ENCODE assay signal across 15 cellular contexts in genomic region chr5:112253478-112254250, GRCh38.
A peak's percentile ranks its signal among the peaks of the same experiment; 100 is the strongest.
DNase-seq lines count a peak whose midpoint lies in the region; ATAC-seq and TF ChIP-seq lines count a peak whose summit lies in the region.
"Had no signal": no experiment of that assay in that cellular context is flagged by ENCODE, and none has a peak within 500 bp of the region (broad histone marks: within the 10 kb centered on the region; RNA-seq: fewer than 3 reads in every experiment).

No MANE protein-coding gene starts in this region.

- H3K4me3 Mint-ChIP-seq in WTC11: no peak overlapping the region
- H3K4me3 Mint-ChIP-seq: dendritic cell treated with granulocyte-macrophage colony-stimulating factor and Interleukin-4, amounts not matched to agents 40 ng/mL and 50 ng/mL, for 4 days; nephron had no signal

- H3K27me3 Mint-ChIP-seq in WTC11 (ENCODE audit: low read depth): no peaks in the 10 kb centered on the region
- H3K27me3 Mint-ChIP-seq: dendritic cell treated with granulocyte-macrophage colony-stimulating factor and Interleukin-4, amounts not matched to agents 40 ng/mL and 50 ng/mL, for 4 days had no signal

- POLR2A ChIA-PET in WTC11 (lab: Charles Lee): no interaction called here

- H3K4me3 ChIP-seq in choroid plexus epithelial cell (ENCODE audit: low read depth, low read length): no peak overlapping the region
- no peak overlapping the region for H3K4me3 ChIP-seq in thoracic aorta
- H3K4me3 ChIP-seq: SK-N-MC had no signal

- no peaks in the 10 kb centered on the region for H3K9me3 Mint-ChIP-seq in WTC11
- H3K9me3 Mint-ChIP-seq: activated naive CD4-positive, alpha-beta T cell treated with anti-CD3 and anti-CD28 coated beads, Interleukin-2, amount 50 U/mL, for 72 hours; dendritic cell treated with granulocyte-macrophage colony-stimulating factor and Interleukin-4, amounts not matched to agents 40 ng/mL and 50 ng/mL, for 4 days; nephron had no signal

- no peaks in the 10 kb centered on the region for H3K9me3 ChIP-seq in thoracic aorta
- H3K9me3 ChIP-seq: Caco-2 had no signal

- no peak for TF ChIP-seq CTCF in choroid plexus epithelial cell (conservative IDR thresholded peaks at IDR 0.05; ENCODE audit: low read depth, low read length)
- TF ChIP-seq CTCF in thoracic aorta (IDR thresholded peaks at IDR 0.05): no peak
- no peak for TF ChIP-seq CTCF in WTC11 (IDR thresholded peaks at IDR 0.05)

- no peak overlapping the region for H3K27ac Mint-ChIP-seq in WTC11
- H3K27ac Mint-ChIP-seq: activated naive CD4-positive, alpha-beta T cell treated with anti-CD3 and anti-CD28 coated beads, Interleukin-2, amount 50 U/mL, for 72 hours; dendritic cell treated with granulocyte-macrophage colony-stimulating factor and Interleukin-4, amounts not matched to agents 40 ng/mL and 50 ng/mL, for 4 days; nephron had no signal

- ATAC-seq in left ventricle myocardium superior: peak; percentile 97
- ATAC-seq in thoracic aorta (ENCODE audit: insufficient number of reproducible peaks, low FRiP score, low read depth): peak; percentile 82
- ATAC-seq in GM21367 (IDR thresholded peaks at IDR 0.05; ENCODE audit: unreplicated experiment): no peak
- ATAC-seq in WTC11: no peak
- ATAC-seq: activated naive CD4-positive, alpha-beta T cell treated with anti-CD3 and anti-CD28 coated beads, Interleukin-2, amount 50 U/mL, for 72 hours; left colon had no signal

- CTCF ChIA-PET in WTC11 (lab: Charles Lee): no interaction called here

- no peaks in the 10 kb centered on the region for H3K36me3 ChIP-seq in thoracic aorta

- H3K4me1 Mint-ChIP-seq in WTC11: peaks cover 20% of the 10 kb centered on the region

- DNase-seq in M059J (ENCODE audit: low read depth) (peak; percentile 12), choroid plexus epithelial cell (ENCODE audit: low read depth) (peak; percentile 41), left ventricle myocardium superior (no peak), thoracic aorta (ENCODE audit: low spot score) (peak; percentile 9), foreskin melanocyte (no peak), WTC11 (ENCODE audit: low spot score) (no peak)
- DNase-seq: activated CD8-positive, alpha-beta memory T cell treated with anti-CD3 and anti-CD28 coated beads, Interleukin-2, amount 50 U/mL, for 48 hours; Caco-2; left colon had no signal

- peaks cover 0 to 7% of the 10 kb centered on the region in 2 donors for H3K4me1 ChIP-seq in thoracic aorta (ENCODE audit: control insufficient read depth in 1 of 2, low read depth in 2 of 2)
- H3K4me1 ChIP-seq: Caco-2 had no signal

- intact Hi-C loops in left ventricle myocardium superior (cut with micrococcal nuclease): no loop called here

- H3K27ac ChIP-seq in thoracic aorta: peak overlapping the region; percentile 21 to 56
- H3K27ac ChIP-seq: KMS-11, SK-N-MC had no signal

- H3K36me3 Mint-ChIP-seq in WTC11: no peaks in the 10 kb centered on the region
- H3K36me3 Mint-ChIP-seq: activated naive CD4-positive, alpha-beta T cell treated with anti-CD3 and anti-CD28 coated beads, Interleukin-2, amount 50 U/mL, for 72 hours had no signal

- no peaks in the 10 kb centered on the region for H3K27me3 ChIP-seq in thoracic aorta (replicated peaks; ENCODE audit: insufficient read depth)

TF ChIP-seq in WTC11, 78 proteins besides CTCF, POLR2A, EP300 and RAD21:
- TF ChIP-seq, protein P1, sequence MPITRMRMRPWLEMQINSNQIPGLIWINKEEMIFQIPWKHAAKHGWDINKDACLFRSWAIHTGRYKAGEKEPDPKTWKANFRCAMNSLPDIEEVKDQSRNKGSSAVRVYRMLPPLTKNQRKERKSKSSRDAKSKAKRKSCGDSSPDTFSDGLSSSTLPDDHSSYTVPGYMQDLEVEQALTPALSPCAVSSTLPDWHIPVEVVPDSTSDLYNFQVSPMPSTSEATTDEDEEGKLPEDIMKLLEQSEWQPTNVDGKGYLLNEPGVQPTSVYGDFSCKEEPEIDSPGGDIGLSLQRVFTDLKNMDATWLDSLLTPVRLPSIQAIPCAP (CRISPR knock-in tag; IDR thresholded peaks at IDR 0.05): no peak
- TF ChIP-seq, protein P2, sequence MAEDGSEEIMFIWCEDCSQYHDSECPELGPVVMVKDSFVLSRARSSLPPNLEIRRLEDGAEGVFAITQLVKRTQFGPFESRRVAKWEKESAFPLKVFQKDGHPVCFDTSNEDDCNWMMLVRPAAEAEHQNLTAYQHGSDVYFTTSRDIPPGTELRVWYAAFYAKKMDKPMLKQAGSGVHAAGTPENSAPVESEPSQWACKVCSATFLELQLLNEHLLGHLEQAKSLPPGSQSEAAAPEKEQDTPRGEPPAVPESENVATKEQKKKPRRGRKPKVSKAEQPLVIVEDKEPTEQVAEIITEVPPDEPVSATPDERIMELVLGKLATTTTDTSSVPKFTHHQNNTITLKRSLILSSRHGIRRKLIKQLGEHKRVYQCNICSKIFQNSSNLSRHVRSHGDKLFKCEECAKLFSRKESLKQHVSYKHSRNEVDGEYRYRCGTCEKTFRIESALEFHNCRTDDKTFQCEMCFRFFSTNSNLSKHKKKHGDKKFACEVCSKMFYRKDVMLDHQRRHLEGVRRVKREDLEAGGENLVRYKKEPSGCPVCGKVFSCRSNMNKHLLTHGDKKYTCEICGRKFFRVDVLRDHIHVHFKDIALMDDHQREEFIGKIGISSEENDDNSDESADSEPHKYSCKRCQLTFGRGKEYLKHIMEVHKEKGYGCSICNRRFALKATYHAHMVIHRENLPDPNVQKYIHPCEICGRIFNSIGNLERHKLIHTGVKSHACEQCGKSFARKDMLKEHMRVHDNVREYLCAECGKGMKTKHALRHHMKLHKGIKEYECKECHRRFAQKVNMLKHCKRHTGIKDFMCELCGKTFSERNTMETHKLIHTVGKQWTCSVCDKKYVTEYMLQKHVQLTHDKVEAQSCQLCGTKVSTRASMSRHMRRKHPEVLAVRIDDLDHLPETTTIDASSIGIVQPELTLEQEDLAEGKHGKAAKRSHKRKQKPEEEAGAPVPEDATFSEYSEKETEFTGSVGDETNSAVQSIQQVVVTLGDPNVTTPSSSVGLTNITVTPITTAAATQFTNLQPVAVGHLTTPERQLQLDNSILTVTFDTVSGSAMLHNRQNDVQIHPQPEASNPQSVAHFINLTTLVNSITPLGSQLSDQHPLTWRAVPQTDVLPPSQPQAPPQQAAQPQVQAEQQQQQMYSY (CRISPR knock-in tag; IDR thresholded peaks at IDR 0.05): no peak
- TF ChIP-seq, protein P3, sequence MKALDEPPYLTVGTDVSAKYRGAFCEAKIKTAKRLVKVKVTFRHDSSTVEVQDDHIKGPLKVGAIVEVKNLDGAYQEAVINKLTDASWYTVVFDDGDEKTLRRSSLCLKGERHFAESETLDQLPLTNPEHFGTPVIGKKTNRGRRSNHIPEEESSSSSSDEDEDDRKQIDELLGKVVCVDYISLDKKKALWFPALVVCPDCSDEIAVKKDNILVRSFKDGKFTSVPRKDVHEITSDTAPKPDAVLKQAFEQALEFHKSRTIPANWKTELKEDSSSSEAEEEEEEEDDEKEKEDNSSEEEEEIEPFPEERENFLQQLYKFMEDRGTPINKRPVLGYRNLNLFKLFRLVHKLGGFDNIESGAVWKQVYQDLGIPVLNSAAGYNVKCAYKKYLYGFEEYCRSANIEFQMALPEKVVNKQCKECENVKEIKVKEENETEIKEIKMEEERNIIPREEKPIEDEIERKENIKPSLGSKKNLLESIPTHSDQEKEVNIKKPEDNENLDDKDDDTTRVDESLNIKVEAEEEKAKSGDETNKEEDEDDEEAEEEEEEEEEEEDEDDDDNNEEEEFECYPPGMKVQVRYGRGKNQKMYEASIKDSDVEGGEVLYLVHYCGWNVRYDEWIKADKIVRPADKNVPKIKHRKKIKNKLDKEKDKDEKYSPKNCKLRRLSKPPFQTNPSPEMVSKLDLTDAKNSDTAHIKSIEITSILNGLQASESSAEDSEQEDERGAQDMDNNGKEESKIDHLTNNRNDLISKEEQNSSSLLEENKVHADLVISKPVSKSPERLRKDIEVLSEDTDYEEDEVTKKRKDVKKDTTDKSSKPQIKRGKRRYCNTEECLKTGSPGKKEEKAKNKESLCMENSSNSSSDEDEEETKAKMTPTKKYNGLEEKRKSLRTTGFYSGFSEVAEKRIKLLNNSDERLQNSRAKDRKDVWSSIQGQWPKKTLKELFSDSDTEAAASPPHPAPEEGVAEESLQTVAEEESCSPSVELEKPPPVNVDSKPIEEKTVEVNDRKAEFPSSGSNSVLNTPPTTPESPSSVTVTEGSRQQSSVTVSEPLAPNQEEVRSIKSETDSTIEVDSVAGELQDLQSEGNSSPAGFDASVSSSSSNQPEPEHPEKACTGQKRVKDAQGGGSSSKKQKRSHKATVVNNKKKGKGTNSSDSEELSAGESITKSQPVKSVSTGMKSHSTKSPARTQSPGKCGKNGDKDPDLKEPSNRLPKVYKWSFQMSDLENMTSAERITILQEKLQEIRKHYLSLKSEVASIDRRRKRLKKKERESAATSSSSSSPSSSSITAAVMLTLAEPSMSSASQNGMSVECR (CRISPR knock-in tag; IDR thresholded peaks at IDR 0.05; ENCODE audit: borderline replicate concordance): no peak
- TF ChIP-seq TCF7 (CRISPR knock-in tag; IDR thresholded peaks at IDR 0.05; ENCODE audit: low read depth) (no peak), ETV6 (CRISPR knock-in tag; IDR thresholded peaks at IDR 0.05) (no peak), FOXP4 (CRISPR knock-in tag; IDR thresholded peaks at IDR 0.05) (no peak)

Comparison
In these comparisons a context has a peak if more than half of its experiments do, and no peak if none do; other contexts are left out.
1. DNase-seq: peak in M059J (single experiment), choroid plexus epithelial cell (single experiment) and thoracic aorta (single experiment); none in left ventricle myocardium superior (single experiment), foreskin melanocyte (single experiment) and WTC11 (single experiment).
2. ATAC-seq: peak in left ventricle myocardium superior (single experiment) and thoracic aorta (single experiment); none in GM21367 (single experiment) and WTC11 (single experiment).